ENCODE assay signal across 9 cellular contexts in genomic region chr21:45293214-45293725, GRCh38. TPM values are rescaled to one million over a fixed set of nuclear protein-coding genes. Genes with fewer than 3 reads are reported as not detected.
DNase-seq lines count a peak whose midpoint lies in the region; ATAC-seq and TF ChIP-seq lines count a peak whose summit lies in the region.
"Had no signal": no experiment of that assay in that cellular context is flagged by ENCODE, and none has a peak within 500 bp of the region (broad histone marks: within the 10 kb centered on the region; RNA-seq: fewer than 3 reads in every experiment).

No MANE protein-coding gene starts in this region.

- H3K4me3 ChIP-seq in ACC112 (ENCODE audit: low read depth, low read length) (no peak overlapping the region), SJSA1 (no peak overlapping the region), heart left ventricle (no peak overlapping the region), trophoblast cell (ENCODE audit: low read depth, low read length) (no peak overlapping the region)

- H2AFZ ChIP-seq in ACC112 (ENCODE audit: low read length, unreplicated experiment) (no peak overlapping the region), trophoblast cell (ENCODE audit: insufficient read depth, low read length, poor library complexity) (peak overlapping the region; percentile 33)

- peak overlapping the region; percentile 97 for H4K91ac ChIP-seq in trophoblast cell (ENCODE audit: low read depth, low read length)

- peak overlapping the region; percentile 54 for H2AK5ac ChIP-seq in trophoblast cell (ENCODE audit: low read length)

- H2BK12ac ChIP-seq in trophoblast cell (ENCODE audit: low read length): peak overlapping the region; percentile 95

- H3K4ac ChIP-seq in trophoblast cell (ENCODE audit: low read depth, low read length): peak overlapping the region; percentile 31

- no peak for TF ChIP-seq CTCF in heart left ventricle (IDR thresholded peaks at IDR 0.05)

- peak overlapping the region; percentile 25 for H4K8ac ChIP-seq in trophoblast cell (ENCODE audit: low read depth, low read length)

- H3K23ac ChIP-seq in trophoblast cell (ENCODE audit: low read length): no peak overlapping the region

- H3K9me3 ChIP-seq in SJSA1 (replicated peaks) (no peaks in the 10 kb centered on the region), heart left ventricle (peaks cover 0 to 2% (median 0%) of the 10 kb centered on the region in 12 donors), trophoblast cell (ENCODE audit: insufficient read depth, low read depth, low read length) (peaks cover 2% of the 10 kb centered on the region)

- H3K4me1 ChIP-seq in ACC112 (ENCODE audit: control insufficient read depth, insufficient read depth, low read length, unreplicated experiment) (peaks cover 35% of the 10 kb centered on the region), SJSA1 (replicated peaks) (peaks cover 56% of the 10 kb centered on the region), heart left ventricle (peaks cover 10 to 60% (median 44%) of the 10 kb centered on the region in 12 donors), trophoblast cell (ENCODE audit: control insufficient read depth in 1 of 2, insufficient read depth in 2 of 2, low read length in 2 of 2) (peaks cover 45 to 52% of the 10 kb centered on the region in 2 experiments)

- peak overlapping the region; percentile 98 for H2BK5ac ChIP-seq in trophoblast cell (ENCODE audit: low read depth, low read length, poor library complexity)

- 78 to 86% (median 82%) methylated on average over 17 to 19 of the region's 19 CpGs for WGBS in heart left ventricle, 4 donors
- no CpG with 5 or more reads among the region's 19 CpGs for WGBS in trophoblast cell (ENCODE audit: extremely low coverage, insufficient coverage, insufficient read length)

- H3K27me3 ChIP-seq in ACC112 (ENCODE audit: insufficient read depth, low read length): no peaks in the 10 kb centered on the region
- H3K27me3 ChIP-seq in SJSA1 (replicated peaks): no peaks in the 10 kb centered on the region
- no peaks in the 10 kb centered on the region for H3K27me3 ChIP-seq in heart left ventricle
- H3K27me3 ChIP-seq in trophoblast cell (ENCODE audit: insufficient read depth, low read length): no peaks in the 10 kb centered on the region

- peaks cover 8% of the 10 kb centered on the region for H3K79me2 ChIP-seq in ACC112 (ENCODE audit: control insufficient read depth, insufficient read depth, low read length, unreplicated experiment)
- peaks cover 16% of the 10 kb centered on the region for H3K79me2 ChIP-seq in trophoblast cell (ENCODE audit: control insufficient read depth, insufficient read depth, low read length, poor library complexity)

- peaks cover 38% of the 10 kb centered on the region for H3K79me1 ChIP-seq in trophoblast cell (ENCODE audit: low read length)

- TF ChIP-seq POLR2A in heart left ventricle (IDR thresholded peaks at IDR 0.05): no peak

- peak overlapping the region; percentile 36 for H3K18ac ChIP-seq in trophoblast cell (ENCODE audit: low read length)

- peak overlapping the region; percentile 96 for H2BK120ac ChIP-seq in trophoblast cell (ENCODE audit: insufficient read depth, low read length, poor library complexity)

- intact Hi-C loops in heart left ventricle (cut with DNase I): loop anchor here in 6 of 10 donors (2.0 to 5.0 kb wide), 5 partner anchors 94 to 529 kb away; no protein-coding TSS in a partner anchor

- peak in 1 of 2 experiments; percentile 42 for DNase-seq in SJSA1 (ENCODE audit: low read depth in 1 of 2, low spot score in 2 of 2)
- peak in 4 of 5 donors; percentile 29 to 59 (median 52) for DNase-seq in heart left ventricle
- no peak for DNase-seq in trophoblast cell
- DNase-seq in NCI-H510A treated with DMSO at 0.1 percent for 48 hours (lab: John Stamatoyannopoulos, UW): no peak
- DNase-seq: NCI-H1048 had no signal

- no peak overlapping the region for H3K9ac ChIP-seq in trophoblast cell (ENCODE audit: low read length)

- H3K27ac ChIP-seq in ACC112 (ENCODE audit: low read depth, low read length): peak overlapping the region; percentile 98
- H3K27ac ChIP-seq in SJSA1: peak overlapping the region; percentile 92
- peak overlapping the region; percentile 77 to 99 (median 94) for H3K27ac ChIP-seq in heart left ventricle
- H3K27ac ChIP-seq in trophoblast cell (ENCODE audit: low read depth, low read length): peak overlapping the region; percentile 92

- no peak overlapping the region for H3K4me2 ChIP-seq in trophoblast cell (ENCODE audit: low read length)

- H3K36me3 ChIP-seq in ACC112 (ENCODE audit: insufficient read depth, low read length): peaks cover 14% of the 10 kb centered on the region; the same call in 1 of the 2 replicates
- peaks cover 6% of the 10 kb centered on the region for H3K36me3 ChIP-seq in SJSA1
- H3K36me3 ChIP-seq in heart left ventricle: peaks cover 0 to 3% (median 0%) of the 10 kb centered on the region in 9 donors
- peaks cover 0 to 2% of the 10 kb centered on the region in 2 experiments for H3K36me3 ChIP-seq in trophoblast cell (ENCODE audit: control insufficient read depth in 1 of 2, insufficient read depth in 2 of 2, low read length in 2 of 2)

- H3K14ac ChIP-seq in trophoblast cell (ENCODE audit: low read length): peak overlapping the region; percentile 97

- peak in 2 of 4 donors; percentile 12 to 23 for ATAC-seq in heart left ventricle
- no peak for ATAC-seq in HG02763 (IDR thresholded peaks at IDR 0.05; ENCODE audit: unreplicated experiment)
- ATAC-seq in HG03571 (IDR thresholded peaks at IDR 0.05; ENCODE audit: unreplicated experiment): no peak
- ATAC-seq in HG02571 (IDR thresholded peaks at IDR 0.05; ENCODE audit: unreplicated experiment): no peak

- H4K12ac ChIP-seq in trophoblast cell (ENCODE audit: low read depth, low read length): peak overlapping the region; percentile 91

RNA-seq across cellular contexts. Expression of gene POFUT2, which starts 5.6 kb away (rescaled TPM):
- 32.6 and 42.0 TPM in 2 replicates for total RNA-seq in SJSA1 (2014; rRNA removed; shearing (Covaris generic))
- total RNA-seq in heart left ventricle: 10 to 100 TPM; 10.8 to 22.0 (median 18.5) TPM
- polyA plus RNA-seq in heart left ventricle: 10 to 100 TPM; 14.1 to 25.8 TPM
- 33.1 and 33.8 TPM in 2 replicates for polyA plus RNA-seq in trophoblast cell (2013)

Comparison
In these comparisons a context has a peak if more than half of its experiments do, and no peak if none do; other contexts are left out.
1. DNase-seq: peak in heart left ventricle (4 of 5); none in trophoblast cell (0 of 2) and NCI-H510A treated with DMSO at 0.1 percent for 48 hours (single experiment).
2. Peak in every context shown above with its lines, with median percentiles within 50 percentile points of each other: H3K27ac ChIP-seq.